8 cellular contexts compared by ENCODE assay signal in the genomic region with DNA sequence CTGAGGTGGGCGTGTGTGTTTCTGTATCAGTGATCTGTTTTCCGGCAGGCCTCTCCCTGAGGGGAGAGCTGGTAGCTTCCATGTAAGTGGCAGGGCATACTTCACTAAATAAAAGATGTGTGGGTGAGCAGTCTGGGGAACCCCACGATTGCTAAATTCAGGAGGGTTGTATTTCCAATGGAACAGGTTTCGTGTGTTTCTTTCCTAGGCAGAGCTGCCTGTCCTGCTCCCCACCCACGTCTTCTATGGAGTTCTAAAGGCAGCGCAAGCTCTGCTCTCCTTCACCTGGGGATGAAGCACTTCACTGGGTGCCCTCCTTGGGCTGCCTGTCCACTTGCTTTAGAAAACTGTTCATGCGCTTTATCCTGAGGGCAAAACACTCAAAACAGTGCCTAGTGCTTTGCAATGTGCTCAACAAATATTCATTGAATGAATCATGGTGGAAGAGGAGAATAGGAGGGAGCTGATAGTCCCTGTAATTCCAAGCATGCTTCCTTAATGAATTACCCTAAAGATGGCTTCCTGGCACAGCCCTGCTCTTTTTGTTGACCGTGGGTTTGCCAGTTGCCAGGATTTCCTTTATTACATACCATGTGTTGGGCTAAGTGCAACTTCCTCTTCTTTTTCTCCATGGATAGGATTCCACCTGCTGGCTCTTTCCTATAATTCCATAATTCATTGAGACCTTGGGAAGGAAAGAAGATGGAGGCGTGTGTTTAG. TPM values are rescaled to one million over a fixed set of nuclear protein-coding genes. Genes with fewer than 3 reads are reported as not detected.
DNase-seq lines count a peak whose midpoint lies in the region; ATAC-seq and TF ChIP-seq lines count a peak whose summit lies in the region.

No MANE protein-coding gene starts in this region.

- H2BK20ac ChIP-seq in H9 (ENCODE audit: low read depth, low read length, poor library complexity, severe bottlenecking): no peak overlapping the region

- H3K4me3 Mint-ChIP-seq in H9: no peak overlapping the region
- H3K4me3 Mint-ChIP-seq in naive thymus-derived CD8-positive, alpha-beta T cell: no peak overlapping the region

- no peak overlapping the region for H3K23ac ChIP-seq in H9 (ENCODE audit: insufficient read length, low read depth, low read length)

- no peaks in the 10 kb centered on the region for H3K79me2 ChIP-seq in H9 (ENCODE audit: insufficient read depth, low read length)

- no peak overlapping the region for H3K14ac ChIP-seq in H9 (ENCODE audit: insufficient read depth, low read length)

- H3K9me3 ChIP-seq in H9 (ENCODE audit: control insufficient read depth, low read depth, low read length): no peaks in the 10 kb centered on the region

- no peak overlapping the region for H2BK5ac ChIP-seq in H9 (ENCODE audit: insufficient read length, low read length)

- no peak overlapping the region for H3T11ph ChIP-seq in H9 (ENCODE audit: low read length)

- no peak overlapping the region for H2BK12ac ChIP-seq in H9 (ENCODE audit: insufficient read length, low read depth, low read length)

- no peak overlapping the region for H3K27ac ChIP-seq in H9 (ENCODE audit: insufficient read length, low read depth, low read length)

- H2BK120ac ChIP-seq in H9 (ENCODE audit: low read depth, low read length, poor library complexity, severe bottlenecking): no peak overlapping the region

- DNase-seq in 8988T: peak; percentile 17
- no peak for DNase-seq in H9
- DNase-seq in iPS-NIHi7 (ENCODE audit: extremely low spot score): peak; percentile 18
- no peak for DNase-seq in NCI-H187 (lab: John Stamatoyannopoulos, UW)
- no peak for DNase-seq in activated naive CD4-positive, alpha-beta T cell (lab: John Stamatoyannopoulos, UW)
- DNase-seq in naive thymus-derived CD8-positive, alpha-beta T cell: no peak

- H3K4me1 ChIP-seq in H9 (ENCODE audit: insufficient read depth, low read length): no peaks in the 10 kb centered on the region

- no peak overlapping the region for H4K5ac ChIP-seq in H9 (ENCODE audit: insufficient read length, low read depth, low read length)

- no peaks in the 10 kb centered on the region; a peak in 1 of 7 replicates for H3K36me3 Mint-ChIP-seq in H9 (ENCODE audit: insufficient read depth in 1 of 3, low read depth in 3 of 3)
- H3K36me3 Mint-ChIP-seq in naive thymus-derived CD8-positive, alpha-beta T cell: no peaks in the 10 kb centered on the region

- WGBS in H9 (ENCODE audit: extremely low coverage, insufficient read length, low lambda C conversion rate): no CpG with 5 or more reads among the region's 9 CpGs

- peak overlapping the region in 2 of 3 experiments; percentile 40 to 58; a peak in 2 of 7 replicates for H3K27ac Mint-ChIP-seq in H9
- no peak overlapping the region for H3K27ac Mint-ChIP-seq in naive thymus-derived CD8-positive, alpha-beta T cell

- no peak overlapping the region for H3K4me2 ChIP-seq in H9 (ENCODE audit: insufficient read depth, insufficient read length, low read length)

- POLR2A ChIA-PET in naive thymus-derived CD8-positive, alpha-beta T cell (lab: Charles Lee): no interaction called here

- H2AFZ ChIP-seq in H9 (ENCODE audit: low read length): no peak overlapping the region

- H3K9me3 Mint-ChIP-seq in H9: no peaks in the 10 kb centered on the region
- no peaks in the 10 kb centered on the region for H3K9me3 Mint-ChIP-seq in naive thymus-derived CD8-positive, alpha-beta T cell

- H3K56ac ChIP-seq in H9 (ENCODE audit: insufficient read length, low read depth, low read length): no peak overlapping the region

- no peak overlapping the region for H4K91ac ChIP-seq in H9 (ENCODE audit: insufficient read length, low read depth, low read length)

- H4K8ac ChIP-seq in H9 (replicated peaks; ENCODE audit: insufficient read length, low read depth, low read length): no peak overlapping the region

- TF ChIP-seq CTCF in H9 (conservative IDR thresholded peaks at IDR 0.05): no peak

- peaks cover 0 to 5% of the 10 kb centered on the region in 2 experiments for H3K4me1 Mint-ChIP-seq in H9
- H3K4me1 Mint-ChIP-seq in naive thymus-derived CD8-positive, alpha-beta T cell: no peaks in the 10 kb centered on the region

- peak; percentile 93 for ATAC-seq in SK-N-SH treated with all-trans-retinoic acid at 6 μM for 48 hours
- no peak for ATAC-seq in naive thymus-derived CD8-positive, alpha-beta T cell
- no peak for ATAC-seq in GM21515 (IDR thresholded peaks at IDR 0.05; ENCODE audit: unreplicated experiment)

- no peak overlapping the region for H2BK15ac ChIP-seq in H9 (ENCODE audit: low read depth, low read length)

- H3K18ac ChIP-seq in H9 (ENCODE audit: insufficient read length, low read depth, low read length): no peak overlapping the region

- 0 out of 2 replicates have a peak, but pooled peaks cover 2% of the 10 kb centered on the region for H3K27me3 Mint-ChIP-seq in H9 (ENCODE audit: low read depth)
- H3K27me3 Mint-ChIP-seq in naive thymus-derived CD8-positive, alpha-beta T cell: no peaks in the 10 kb centered on the region

- no peaks in the 10 kb centered on the region for H4K20me1 ChIP-seq in H9 (ENCODE audit: control insufficient read depth, insufficient read depth, insufficient read length)

- no peak overlapping the region for H3K9ac ChIP-seq in H9 (ENCODE audit: extremely low read depth, insufficient read length, low read length)

- H3K4ac ChIP-seq in H9 (ENCODE audit: low read depth, low read length): no peak overlapping the region

- no peak overlapping the region for H2AK5ac ChIP-seq in H9 (ENCODE audit: insufficient read length, low read length)

- no peaks in the 10 kb centered on the region for H3K79me1 ChIP-seq in H9 (ENCODE audit: insufficient read depth, low read depth, low read length, poor library complexity, severe bottlenecking)

- H3K27me3 ChIP-seq in H9 (ENCODE audit: insufficient read depth, low read length): no peaks in the 10 kb centered on the region

- no peaks in the 10 kb centered on the region for H3K23me2 ChIP-seq in H9 (ENCODE audit: insufficient read length, low read depth, low read length, poor library complexity, severe bottlenecking)

TF ChIP-seq in SK-N-SH treated with all-trans-retinoic acid at 6 μM for 48 hours, 23 proteins besides CTCF, POLR2A, EP300 and RAD21:
- TF ChIP-seq, protein P1, sequence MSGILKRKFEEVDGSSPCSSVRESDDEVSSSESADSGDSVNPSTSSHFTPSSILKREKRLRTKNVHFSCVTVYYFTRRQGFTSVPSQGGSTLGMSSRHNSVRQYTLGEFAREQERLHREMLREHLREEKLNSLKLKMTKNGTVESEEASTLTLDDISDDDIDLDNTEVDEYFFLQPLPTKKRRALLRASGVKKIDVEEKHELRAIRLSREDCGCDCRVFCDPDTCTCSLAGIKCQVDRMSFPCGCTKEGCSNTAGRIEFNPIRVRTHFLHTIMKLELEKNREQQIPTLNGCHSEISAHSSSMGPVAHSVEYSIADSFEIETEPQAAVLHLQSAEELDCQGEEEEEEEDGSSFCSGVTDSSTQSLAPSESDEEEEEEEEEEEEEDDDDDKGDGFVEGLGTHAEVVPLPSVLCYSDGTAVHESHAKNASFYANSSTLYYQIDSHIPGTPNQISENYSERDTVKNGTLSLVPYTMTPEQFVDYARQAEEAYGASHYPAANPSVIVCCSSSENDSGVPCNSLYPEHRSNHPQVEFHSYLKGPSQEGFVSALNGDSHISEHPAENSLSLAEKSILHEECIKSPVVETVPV (CRISPR knock-in tag; IDR thresholded peaks at IDR 0.05): no peak
- TF ChIP-seq ISL1 (CRISPR knock-in tag; IDR thresholded peaks at IDR 0.05) (peak; percentile 15; the same call in 1 of the 2 replicates), ARNTL (CRISPR knock-in tag; IDR thresholded peaks at IDR 0.05; ENCODE audit: borderline replicate concordance, low read depth) (no peak)
TF ChIP-seq in SK-N-SH treated with all-trans-retinoic acid at 6 μM for 48 hours: peak in this region for 1.

RNA-seq across cellular contexts. Expression of a gene that starts 50.6 kb away (rescaled TPM):
- 40.4 and 41.1 TPM in 2 replicates for total RNA-seq in H9 (2021)
- total RNA-seq in naive thymus-derived CD8-positive, alpha-beta T cell: 10 to 100 TPM; 39.2 to 40.4 TPM
- polyA plus RNA-seq in naive thymus-derived CD8-positive, alpha-beta T cell: 10 to 100 TPM; 39.5 to 47.1 (median 41.4) TPM

Comparison
In these comparisons a context has a peak if more than half of its experiments do, and no peak if none do; other contexts are left out.
1. DNase-seq: peak in 8988T (single experiment) and iPS-NIHi7 (single experiment); none in H9 (single experiment), NCI-H187 (0 of 2), activated naive CD4-positive, alpha-beta T cell (0 of 4) and naive thymus-derived CD8-positive, alpha-beta T cell (0 of 10).
2. H3K27ac Mint-ChIP-seq: peak in H9 (2 of 3); none in naive thymus-derived CD8-positive, alpha-beta T cell (0 of 10).